ENCODE assay signal across 8 cellular contexts in genomic region chr12:50059440-50060119, GRCh38. TPM values are rescaled to one million over a fixed set of nuclear protein-coding genes. Genes with fewer than 3 reads are reported as not detected.
DNase-seq lines count a peak whose midpoint lies in the region; ATAC-seq and TF ChIP-seq lines count a peak whose summit lies in the region.
"Had no signal": no experiment of that assay in that cellular context is flagged by ENCODE, and none has a peak within 500 bp of the region (broad histone marks: within the 10 kb centered on the region; RNA-seq: fewer than 3 reads in every experiment).

No MANE protein-coding gene starts in this region.

- peaks cover 65% of the 10 kb centered on the region for H3K27me3 Mint-ChIP-seq in WTC11 (ENCODE audit: low read depth)

- ATAC-seq in GM21526 (IDR thresholded peaks at IDR 0.05; ENCODE audit: low FRiP score, unreplicated experiment) = no peak
- ATAC-seq in WTC11 = no peak
- ATAC-seq: left lobe of liver had no signal

- no peak overlapping the region for H3K4me3 Mint-ChIP-seq in WTC11

- H3K9me3 Mint-ChIP-seq in WTC11 = no peaks in the 10 kb centered on the region

- DNase-seq in M059J (ENCODE audit: low read depth) = peak; percentile 58
- DNase-seq in activated T-cell treated with anti-CD3 and anti-CD28 coated beads, Interleukin-2, amount 50 U/mL, for 48 hours = peak; percentile 75 to 81
- DNase-seq in stimulated activated CD4-positive, alpha-beta T cell treated with anti-CD3 and anti-CD28 coated beads, TNF-alpha, amount 100 ng/mL, for 24 hours (ENCODE audit: low read depth in 3 of 3) = peak in 2 of 3 experiments; percentile 21 to 67
- no peak for DNase-seq in WTC11 (ENCODE audit: low spot score)
- DNase-seq in amygdala (lab: John Stamatoyannopoulos, UW) = no peak
- DNase-seq: NCI-H748 treated with DMSO at 0.1 percent for 48 hours had no signal

- no peak overlapping the region for H3K27ac Mint-ChIP-seq in WTC11

- TF ChIP-seq CTCF in WTC11 (IDR thresholded peaks at IDR 0.05) = no peak

- no peaks in the 10 kb centered on the region for H3K36me3 Mint-ChIP-seq in WTC11

- CTCF ChIA-PET in WTC11 (lab: Charles Lee) = interaction anchor here (0.6 to 5.3 kb wide), 10 partner anchors 9 to 281 kb away, joined by 3 to 39 read pairs (median 6); no protein-coding TSS in a partner anchor

- H3K4me1 Mint-ChIP-seq in WTC11 = peaks cover 17% of the 10 kb centered on the region

- POLR2A ChIA-PET in WTC11 (lab: Charles Lee) = no interaction called here

TF ChIP-seq in WTC11, 78 proteins besides CTCF, POLR2A, EP300 and RAD21:
- TF ChIP-seq ERG (CRISPR knock-in tag; IDR thresholded peaks at IDR 0.05) = no peak
- TF ChIP-seq PRDM15 (CRISPR knock-in tag; IDR thresholded peaks at IDR 0.05) = no peak
- TF ChIP-seq STAT6 (CRISPR knock-in tag; conservative IDR thresholded peaks at IDR 0.05; ENCODE audit: low read depth) = no peak
- TF ChIP-seq ZNF396 (CRISPR knock-in tag; IDR thresholded peaks at IDR 0.05; ENCODE audit: borderline replicate concordance) = no peak
- TF ChIP-seq ZNF317 (CRISPR knock-in tag; IDR thresholded peaks at IDR 0.05; ENCODE audit: borderline replicate concordance, low read depth) = no peak

RNA-seq across cellular contexts. Expression of gene ASIC1, which starts 2.2 kb away (rescaled TPM):
- 0.69 and 4.2 TPM in 2 replicates for total RNA-seq in M059J (2014; rRNA removed; shearing (Covaris generic))
- 3.9 to 4.9 TPM (median 4.5 TPM) in 3 replicates for total RNA-seq in WTC11 (2021)

RNA-seq across cellular contexts. Expression of gene SMARCD1, which starts 25.6 kb away (rescaled TPM):
- total RNA-seq in M059J (2014; rRNA removed; shearing (Covaris generic)) = 48.7 and 52.9 TPM in 2 replicates
- total RNA-seq in WTC11 (2021) = 150 to 165 TPM (median 152 TPM) in 3 replicates

RNA-seq across cellular contexts. Expression of gene RACGAP1, which starts 34.3 kb away (rescaled TPM):
- total RNA-seq in M059J (2014; rRNA removed; shearing (Covaris generic)) = 113 and 137 TPM in 2 replicates
- total RNA-seq in WTC11 (2021) = 76.6 to 87.7 TPM (median 77.3 TPM) in 3 replicates

RNA-seq across cellular contexts. Expression of gene GPD1, which starts 44.2 kb away (rescaled TPM):
- 0.20 TPM in 1 of 2 replicates, not detected in the other for total RNA-seq in M059J (2014; rRNA removed; shearing (Covaris generic))
- total RNA-seq in WTC11 (2021) = 0.39 to 0.77 TPM (median 0.62 TPM) in 3 replicates

RNA-seq across cellular contexts. Expression of gene COX14, which starts 52.5 kb away (rescaled TPM):
- 67.6 and 72.0 TPM in 2 replicates for total RNA-seq in M059J (2014; rRNA removed; shearing (Covaris generic))
- total RNA-seq in WTC11 (2021) = 34.0 to 41.4 TPM (median 40.4 TPM) in 3 replicates

Comparison
In these comparisons a context has a peak if more than half of its experiments do, and no peak if none do; other contexts are left out.
1. DNase-seq: peak in M059J (single experiment), activated T-cell treated with anti-CD3 and anti-CD28 coated beads, Interleukin-2, amount 50 U/mL, for 48 hours (2 of 2) and stimulated activated CD4-positive, alpha-beta T cell treated with anti-CD3 and anti-CD28 coated beads, TNF-alpha, amount 100 ng/mL, for 24 hours (2 of 3); none in WTC11 (single experiment) and amygdala (0 of 56).